26 cellular contexts compared by ENCODE assay signal in genomic region chr12:26520869-26521268, GRCh38.
DNase-seq lines count a peak whose midpoint lies in the region; ATAC-seq and TF ChIP-seq lines count a peak whose summit lies in the region.
"Had no signal": no experiment of that assay in that cellular context is flagged by ENCODE, and none has a peak within 500 bp of the region (broad histone marks: within the 10 kb centered on the region; RNA-seq: fewer than 3 reads in every experiment).

No MANE protein-coding gene starts in this region.

- H3K27me3 ChIP-seq in osteoblast (ENCODE audit: insufficient read depth, low read length) = no peaks in the 10 kb centered on the region
- H3K27me3 ChIP-seq: gastrocnemius medialis, stomach had no signal

- H3K4me1 ChIP-seq in osteoblast (ENCODE audit: insufficient read depth, low read length) = peaks cover 10% of the 10 kb centered on the region

- H3K9me3 ChIP-seq in osteoblast (ENCODE audit: low read depth, low read length) = no peaks in the 10 kb centered on the region
- H3K9me3 ChIP-seq: gastrocnemius medialis had no signal

- H3K27ac ChIP-seq in osteoblast (ENCODE audit: low read depth, low read length) = no peak overlapping the region
- H3K27ac ChIP-seq: gastrocnemius medialis, HL-60, stomach had no signal

- H3K36me3 Mint-ChIP-seq in central memory CD8-positive, alpha-beta T cell (ENCODE audit: insufficient read depth) = no peaks in the 10 kb centered on the region

- H3K4me2 ChIP-seq in osteoblast (ENCODE audit: insufficient read depth, low read length) = no peak overlapping the region

- H3K4me1 Mint-ChIP-seq in central memory CD8-positive, alpha-beta T cell = peaks cover 19% of the 10 kb centered on the region

- no peaks in the 10 kb centered on the region for H3K36me3 ChIP-seq in osteoblast (ENCODE audit: insufficient read depth, low read length)
- H3K36me3 ChIP-seq: gastrocnemius medialis had no signal

- no peak overlapping the region for H3K4me3 ChIP-seq in osteoblast (ENCODE audit: insufficient read depth, low read length)
- H3K4me3 ChIP-seq: gastrocnemius medialis, lung, stomach had no signal

- no peaks in the 10 kb centered on the region for H3K79me2 ChIP-seq in osteoblast (ENCODE audit: insufficient read depth, low read length)

- TF ChIP-seq CTCF in GM10266 (IDR thresholded peaks at IDR 0.05; ENCODE audit: control insufficient read depth, insufficient read depth, low read depth, missing control alignments) (no peak), osteoblast (IDR thresholded peaks at IDR 0.05; ENCODE audit: extremely low read depth, low read depth, low read length) (no peak)

- H3K4me3 Mint-ChIP-seq in central memory CD8-positive, alpha-beta T cell = no peak overlapping the region
- H3K4me3 Mint-ChIP-seq: activated T-cell treated with anti-CD3 and anti-CD28 coated beads, Interleukin-2, amount 50 U/mL, for 72 hours had no signal

- H4K20me1 ChIP-seq in osteoblast (ENCODE audit: insufficient read depth, low read length) = no peaks in the 10 kb centered on the region

- peaks cover 5% of the 10 kb centered on the region for H3K9me3 Mint-ChIP-seq in central memory CD8-positive, alpha-beta T cell

- peak; percentile 82 for ATAC-seq in GM18511 (IDR thresholded peaks at IDR 0.05; ENCODE audit: unreplicated experiment)
- peak; percentile 67 for ATAC-seq in GM19463 (IDR thresholded peaks at IDR 0.05; ENCODE audit: unreplicated experiment)
- ATAC-seq in HG03175 (IDR thresholded peaks at IDR 0.05; ENCODE audit: unreplicated experiment) = peak; percentile 84
- no peak for ATAC-seq in central memory CD8-positive, alpha-beta T cell (replicated peaks; ENCODE audit: extremely low read depth, poor library complexity, severe bottlenecking)
- ATAC-seq: activated CD4-positive, CD25-positive, alpha-beta regulatory T cell treated with anti-CD3 and anti-CD28 coated beads, Interleukin-2, amount 50 U/mL, for 24 hours; activated T-cell treated with anti-CD3 and anti-CD28 coated beads, Interleukin-2, amount 50 U/mL, for 72 hours; esophagus mucosa; gastrocnemius medialis had no signal

- H3K27me3 Mint-ChIP-seq in central memory CD8-positive, alpha-beta T cell = no peaks in the 10 kb centered on the region

- DNase-seq in central memory CD8-positive, alpha-beta T cell (ENCODE audit: low spot score in 2 of 2) = no peak
- DNase-seq in GM10266 (ENCODE audit: extremely low spot score) (no peak), osteoblast (ENCODE audit: insufficient read length, low spot score, missing footprints) (no peak), HUDEP-2 (lab: John Stamatoyannopoulos, UW; ENCODE audit: unreplicated experiment in 76 of 76) (no peak), hepatic stellate cell (ENCODE audit: low spot score) (no peak)
- DNase-seq: activated CD8-positive, alpha-beta memory T cell treated with anti-CD3 and anti-CD28 coated beads for 24 hours; activated naive CD4-positive, alpha-beta T cell treated with anti-CD3 and anti-CD28 coated beads, Interleukin-2, amount 50 U/mL, for 16 hours; activated T-cell treated with anti-CD3 and anti-CD28 coated beads, Interleukin-2, amount 50 U/mL, for 72 hours; DND-41; effector CD4-positive, alpha-beta T cell; gastrocnemius medialis; NCI-H1105 treated with DMSO at 0.1 percent for 48 hours; NCI-H2107; NCI-H510A treated with DMSO at 0.1 percent for 48 hours; small intestine; stimulated activated CD4-positive, alpha-beta T cell treated with anti-CD3 and anti-CD28 coated beads, Interleukin-4, amount 100 ng/mL, for 1 hour; stomach; T1000; trophoblast cell had no signal

- H2AFZ ChIP-seq in osteoblast (ENCODE audit: low read length) = no peak overlapping the region

- peak overlapping the region; percentile 14 for H3K27ac Mint-ChIP-seq in central memory CD8-positive, alpha-beta T cell (ENCODE audit: low read depth)
- H3K27ac Mint-ChIP-seq: activated T-cell treated with anti-CD3 and anti-CD28 coated beads, Interleukin-2, amount 50 U/mL, for 72 hours had no signal
